ENCODE assay signal across 9 cellular contexts in the genomic region with DNA sequence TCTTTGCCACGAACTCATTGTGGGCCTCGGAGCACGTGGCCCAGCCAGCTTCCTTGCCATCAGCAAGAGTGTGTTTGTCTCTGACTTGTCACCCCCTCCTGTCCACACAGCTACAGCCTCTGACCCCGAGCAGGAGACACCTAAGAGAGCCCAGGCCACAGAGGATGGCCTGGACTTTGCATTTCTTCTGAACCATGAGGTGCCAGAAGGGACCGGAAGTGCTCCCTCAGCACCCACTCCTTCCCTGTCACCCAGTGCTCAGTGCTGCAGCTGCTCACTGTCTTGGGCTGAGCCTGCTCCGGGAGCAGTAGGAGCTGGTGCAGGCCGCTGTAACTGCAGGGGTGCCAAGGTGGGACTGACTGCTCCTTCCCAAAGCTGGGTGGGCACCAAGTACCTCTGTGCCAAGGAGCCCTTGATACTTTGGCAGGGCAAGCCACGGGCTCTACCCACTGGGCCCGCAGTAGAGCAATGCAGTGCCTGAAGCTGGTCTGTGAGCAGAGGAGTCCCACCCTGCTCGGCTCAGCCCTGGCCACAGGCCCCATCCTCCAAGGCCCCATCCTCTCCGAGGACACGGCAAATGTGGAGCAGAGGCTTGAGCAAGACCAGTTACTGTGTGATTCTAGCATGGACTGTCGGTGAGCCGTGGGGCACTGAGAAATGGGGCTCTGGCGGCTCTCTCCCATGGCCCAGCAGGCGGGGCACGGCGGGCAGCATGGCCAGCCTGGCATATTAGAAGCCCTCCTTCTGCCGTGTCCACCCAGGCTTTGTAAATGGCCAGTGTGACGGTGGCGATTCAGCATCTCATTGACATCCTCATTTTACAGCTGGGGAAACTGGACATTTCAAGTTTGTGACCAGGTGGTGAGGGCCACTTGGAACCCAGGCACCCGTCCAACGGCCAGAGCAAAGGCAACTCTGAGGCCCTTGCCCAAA. TPM values are rescaled to one million over a fixed set of nuclear protein-coding genes. Genes with fewer than 3 reads are reported as not detected.
A peak's percentile ranks its signal among the peaks of the same experiment; 100 is the strongest.
DNase-seq lines count a peak whose midpoint lies in the region; ATAC-seq and FAIRE-seq lines count a peak whose summit lies in the region.
"Had no signal": no experiment of that assay in that cellular context is flagged by ENCODE, and none has a peak within 500 bp of the region (broad histone marks: within the 10 kb centered on the region; RNA-seq: fewer than 3 reads in every experiment).

No MANE protein-coding gene starts in this region.

- ATAC-seq in left ventricle myocardium superior, result peak; percentile 6
- no peak for ATAC-seq in GM19452 (IDR thresholded peaks at IDR 0.05; ENCODE audit: unreplicated experiment)
- no peak for ATAC-seq in HG02759 (IDR thresholded peaks at IDR 0.05; ENCODE audit: unreplicated experiment)

- no peaks in the 10 kb centered on the region for H3K9me3 Mint-ChIP-seq in stimulated activated naive CD8-positive, alpha-beta T cell treated with anti-CD3 and anti-CD28 coated beads, Interleukin-15, Interleukin-2, amounts not matched to agents 100 ng/mL and 50 ng/mL, for 24 hours

- peak overlapping the region; percentile 98 for H3K4me3 Mint-ChIP-seq in stimulated activated naive CD8-positive, alpha-beta T cell treated with anti-CD3 and anti-CD28 coated beads, Interleukin-15, Interleukin-2, amounts not matched to agents 100 ng/mL and 50 ng/mL, for 24 hours

- peak; percentile 82 for FAIRE-seq in GM19239 (lab: Jason Lieb, UNC)

- H3K27ac Mint-ChIP-seq in stimulated activated naive CD8-positive, alpha-beta T cell treated with anti-CD3 and anti-CD28 coated beads, Interleukin-15, Interleukin-2, amounts not matched to agents 100 ng/mL and 50 ng/mL, for 24 hours, result peak overlapping the region; percentile 100

- H3K36me3 Mint-ChIP-seq in stimulated activated naive CD8-positive, alpha-beta T cell treated with anti-CD3 and anti-CD28 coated beads, Interleukin-15, Interleukin-2, amounts not matched to agents 100 ng/mL and 50 ng/mL, for 24 hours (ENCODE audit: low read depth), result peaks cover 42% of the 10 kb centered on the region

- peaks cover 99% of the 10 kb centered on the region for H3K4me1 Mint-ChIP-seq in stimulated activated naive CD8-positive, alpha-beta T cell treated with anti-CD3 and anti-CD28 coated beads, Interleukin-15, Interleukin-2, amounts not matched to agents 100 ng/mL and 50 ng/mL, for 24 hours (ENCODE audit: low read depth)

- no peaks in the 10 kb centered on the region for H3K27me3 Mint-ChIP-seq in stimulated activated naive CD8-positive, alpha-beta T cell treated with anti-CD3 and anti-CD28 coated beads, Interleukin-15, Interleukin-2, amounts not matched to agents 100 ng/mL and 50 ng/mL, for 24 hours

- no peak for DNase-seq in GM19239 (ENCODE audit: insufficient read length, low spot score)
- peak; percentile 17 for DNase-seq in activated CD8-positive, alpha-beta memory T cell treated with anti-CD3 and anti-CD28 coated beads, Interleukin-2, amount 50 U/mL, for 4 hours
- DNase-seq in left ventricle myocardium superior, result peak; percentile 33
- no peak for DNase-seq in NCI-H1105 (lab: John Stamatoyannopoulos, UW)
- DNase-seq in dermis blood vessel endothelial cell, result no peak
- DNase-seq: SIG-M5 had no signal

- intact Hi-C loops in left ventricle myocardium superior (cut with micrococcal nuclease), result no loop called here

RNA-seq across cellular contexts. Expression of gene GRK2, which starts 6.3 kb away (rescaled TPM):
- total RNA-seq in left ventricle myocardium superior, result 56.8 TPM
- 40.0 and 56.8 TPM in 2 replicates for total RNA-seq in dermis blood vessel endothelial cell

RNA-seq across cellular contexts. Expression of gene ANKRD13D, which starts 16.5 kb away (rescaled TPM):
- 13.1 TPM for total RNA-seq in left ventricle myocardium superior
- total RNA-seq in dermis blood vessel endothelial cell, result 29.1 and 32.3 TPM in 2 replicates

RNA-seq across cellular contexts. Expression of gene SSH3, which starts 30.7 kb away (rescaled TPM):
- total RNA-seq in left ventricle myocardium superior (18.7 TPM), dermis blood vessel endothelial cell (15.6 and 19.7 TPM in 2 replicates)

Comparison
In these comparisons a context has a peak if more than half of its experiments do, and no peak if none do; other contexts are left out.
1. DNase-seq: peak in activated CD8-positive, alpha-beta memory T cell treated with anti-CD3 and anti-CD28 coated beads, Interleukin-2, amount 50 U/mL, for 4 hours (single experiment) and left ventricle myocardium superior (single experiment); none in GM19239 (single experiment), NCI-H1105 (single experiment) and dermis blood vessel endothelial cell (single experiment).